28 cellular contexts compared by ENCODE assay signal in the genomic region with DNA sequence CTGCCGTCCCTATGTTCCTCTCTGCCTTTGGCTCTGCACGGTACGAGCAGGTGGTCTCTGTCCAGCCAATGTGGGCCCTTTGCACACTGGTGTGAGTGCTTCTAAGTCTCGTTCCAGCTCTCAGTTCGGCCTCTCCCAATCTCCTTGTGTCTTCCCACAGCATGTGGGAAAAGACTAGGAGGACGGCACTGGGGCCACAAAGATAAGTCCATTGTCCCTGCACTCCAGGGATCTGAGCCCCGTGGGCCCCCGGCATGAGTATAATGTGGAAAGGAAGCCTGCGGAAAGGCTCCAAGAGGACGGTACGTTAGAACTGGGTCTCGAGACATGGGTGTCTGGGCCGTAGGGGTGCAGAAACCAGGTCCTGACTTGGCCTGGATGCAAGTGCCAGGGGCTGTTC. TPM values are rescaled to one million over a fixed set of nuclear protein-coding genes. Genes with fewer than 3 reads are reported as not detected.
DNase-seq lines count a peak whose midpoint lies in the region; ATAC-seq and TF ChIP-seq lines count a peak whose summit lies in the region.
"Had no signal": no experiment of that assay in that cellular context is flagged by ENCODE, and none has a peak within 500 bp of the region (broad histone marks: within the 10 kb centered on the region; RNA-seq: fewer than 3 reads in every experiment).

No MANE protein-coding gene starts in this region.

- H3K4me2 ChIP-seq in skeletal muscle satellite cell (ENCODE audit: low read length), result no peak overlapping the region

- no peaks in the 10 kb centered on the region for H3K9me3 Mint-ChIP-seq in T-helper 2 cell treated with Interferon-gamma antibody and Interleukin-4, amounts not matched to agents 5 μg/mL and 100 μg/mL, for 36 hours
- H3K9me3 Mint-ChIP-seq in natural killer cell treated with Interleukin-12 subunit alpha and Interleukin-12 subunit beta and Interleukin-15 and Interleukin-18, amount 100 ng/mL, for 72 hours, result no peaks in the 10 kb centered on the region
- no peaks in the 10 kb centered on the region for H3K9me3 Mint-ChIP-seq in natural killer cell
- H3K9me3 Mint-ChIP-seq: activated CD4-positive, alpha-beta memory T cell treated with anti-CD3 and anti-CD28 coated beads for 36 hours; memory B cell; stimulated activated memory B cell treated with anti-CD40 and anti-IgM and Interleukin-4, amounts not matched to agents 10 μg/mL and 1 μg/mL and 100 μg/mL, for 72 hours; T-cell; WTC11 had no signal

- H3K9me3 ChIP-seq in skeletal muscle satellite cell (replicated peaks; ENCODE audit: low read length), result no peaks in the 10 kb centered on the region

- no peaks in the 10 kb centered on the region for H3K36me3 ChIP-seq in skeletal muscle satellite cell (ENCODE audit: insufficient read depth, low read length)

- no peak for DNase-seq in T-helper 2 cell treated with Interferon-gamma antibody and Interleukin-4, amounts not matched to agents 5 μg/mL and 100 μg/mL, for 36 hours (ENCODE audit: low spot score)
- DNase-seq in T-helper 2 cell (no peak), natural killer cell (no peak), mesenteric fat pad (ENCODE audit: low spot score) (peak; percentile 80), NOMO-1 (lab: John Stamatoyannopoulos, UW; ENCODE audit: unreplicated experiment in 2 of 2) (no peak)
- DNase-seq in natural killer cell treated with Interleukin-12 subunit alpha and Interleukin-12 subunit beta and Interleukin-15 and Interleukin-18, amount 100 ng/mL, for 72 hours (ENCODE audit: low spot score), result no peak
- DNase-seq: activated gamma-delta T cell treated with Interleukin-2 at 50 U/mL for 16 hours, Calu3, GOT3, NCI-H1092, NCI-H1694 treated with DMSO at 0.1 percent for 48 hours, NCI-H2171, NCI-H82, nucleus accumbens, RPMI8226, T-cell had no signal

- ATAC-seq in natural killer cell treated with Interleukin-12 subunit alpha and Interleukin-12 subunit beta and Interleukin-15 and Interleukin-18, amount 100 ng/mL, for 72 hours, result no peak
- ATAC-seq in natural killer cell (no peak), GM21619 (IDR thresholded peaks at IDR 0.05; ENCODE audit: unreplicated experiment) (no peak)
- ATAC-seq: esophagus mucosa, left lobe of liver, T-cell, WTC11 had no signal

- H3K27ac Mint-ChIP-seq in T-helper 2 cell treated with Interferon-gamma antibody and Interleukin-4, amounts not matched to agents 5 μg/mL and 100 μg/mL, for 36 hours, result peak overlapping the region; percentile 5
- H3K27ac Mint-ChIP-seq in natural killer cell treated with Interleukin-12 subunit alpha and Interleukin-12 subunit beta and Interleukin-15 and Interleukin-18, amount 100 ng/mL, for 72 hours, result peak overlapping the region; percentile 8 to 68
- no peak overlapping the region for H3K27ac Mint-ChIP-seq in natural killer cell
- H3K27ac Mint-ChIP-seq: activated CD4-positive, alpha-beta memory T cell treated with anti-CD3 and anti-CD28 coated beads for 36 hours; memory B cell; stimulated activated memory B cell treated with anti-CD40 and anti-IgM and Interleukin-4, amounts not matched to agents 10 μg/mL and 1 μg/mL and 100 μg/mL, for 72 hours; WTC11 had no signal

- H3K4me3 ChIP-seq in skeletal muscle satellite cell (ENCODE audit: low read length), result no peak overlapping the region
- H3K4me3 ChIP-seq: skin epidermis had no signal

- TF ChIP-seq CTCF in natural killer cell (IDR thresholded peaks at IDR 0.05), result no peak

- H3K4me1 ChIP-seq in skeletal muscle satellite cell (ENCODE audit: control insufficient read depth, insufficient read depth, low read length), result peaks cover 38% of the 10 kb centered on the region

- intact Hi-C loops in natural killer cell (cut with micrococcal nuclease), result no loop called here

- no peak overlapping the region for H3K4me3 Mint-ChIP-seq in T-helper 2 cell treated with Interferon-gamma antibody and Interleukin-4, amounts not matched to agents 5 μg/mL and 100 μg/mL, for 36 hours
- peak overlapping the region; percentile 47 for H3K4me3 Mint-ChIP-seq in natural killer cell treated with Interleukin-12 subunit alpha and Interleukin-12 subunit beta and Interleukin-15 and Interleukin-18, amount 100 ng/mL, for 72 hours
- no peak overlapping the region for H3K4me3 Mint-ChIP-seq in natural killer cell
- H3K4me3 Mint-ChIP-seq: activated CD4-positive, alpha-beta memory T cell treated with anti-CD3 and anti-CD28 coated beads for 36 hours; memory B cell; stimulated activated memory B cell treated with anti-CD40 and anti-IgM and Interleukin-4, amounts not matched to agents 10 μg/mL and 1 μg/mL and 100 μg/mL, for 72 hours; T-cell; WTC11 had no signal

- H3K4me1 Mint-ChIP-seq in T-helper 2 cell treated with Interferon-gamma antibody and Interleukin-4, amounts not matched to agents 5 μg/mL and 100 μg/mL, for 36 hours (ENCODE audit: low read depth), result peaks cover 14% of the 10 kb centered on the region
- peaks cover 31 to 36% of the 10 kb centered on the region in 2 donors for H3K4me1 Mint-ChIP-seq in natural killer cell treated with Interleukin-12 subunit alpha and Interleukin-12 subunit beta and Interleukin-15 and Interleukin-18, amount 100 ng/mL, for 72 hours (ENCODE audit: low read depth in 2 of 2)
- peaks cover 29 to 32% of the 10 kb centered on the region in 2 donors for H3K4me1 Mint-ChIP-seq in natural killer cell
- H3K4me1 Mint-ChIP-seq: WTC11 had no signal

- no peaks in the 10 kb centered on the region for H3K27me3 Mint-ChIP-seq in T-helper 2 cell treated with Interferon-gamma antibody and Interleukin-4, amounts not matched to agents 5 μg/mL and 100 μg/mL, for 36 hours (ENCODE audit: low read depth)
- H3K27me3 Mint-ChIP-seq in natural killer cell treated with Interleukin-12 subunit alpha and Interleukin-12 subunit beta and Interleukin-15 and Interleukin-18, amount 100 ng/mL, for 72 hours, result peaks cover 6 to 7% of the 10 kb centered on the region in 2 donors
- peaks cover 3 to 24% of the 10 kb centered on the region in 2 donors for H3K27me3 Mint-ChIP-seq in natural killer cell (ENCODE audit: low read depth in 2 of 2)
- H3K27me3 Mint-ChIP-seq: activated CD4-positive, alpha-beta memory T cell treated with anti-CD3 and anti-CD28 coated beads for 36 hours; memory B cell; stimulated activated memory B cell treated with anti-CD40 and anti-IgM and Interleukin-4, amounts not matched to agents 10 μg/mL and 1 μg/mL and 100 μg/mL, for 72 hours; T-cell had no signal

- H3K27me3 ChIP-seq in skeletal muscle satellite cell (ENCODE audit: control insufficient read depth, insufficient read depth, low read length), result no peaks in the 10 kb centered on the region

- H3K36me3 Mint-ChIP-seq in T-helper 2 cell treated with Interferon-gamma antibody and Interleukin-4, amounts not matched to agents 5 μg/mL and 100 μg/mL, for 36 hours (ENCODE audit: low read depth), result no peaks in the 10 kb centered on the region
- H3K36me3 Mint-ChIP-seq in natural killer cell treated with Interleukin-12 subunit alpha and Interleukin-12 subunit beta and Interleukin-15 and Interleukin-18, amount 100 ng/mL, for 72 hours, result no peaks in the 10 kb centered on the region
- no peaks in the 10 kb centered on the region for H3K36me3 Mint-ChIP-seq in natural killer cell
- H3K36me3 Mint-ChIP-seq: activated CD4-positive, alpha-beta memory T cell treated with anti-CD3 and anti-CD28 coated beads for 36 hours; memory B cell; stimulated activated memory B cell treated with anti-CD40 and anti-IgM and Interleukin-4, amounts not matched to agents 10 μg/mL and 1 μg/mL and 100 μg/mL, for 72 hours; T-cell; WTC11 had no signal

- peak overlapping the region; percentile 62 for H3K9ac ChIP-seq in skeletal muscle satellite cell (ENCODE audit: low read depth, low read length)

RNA-seq across cellular contexts. Expression of a gene that starts 16.4 kb away (rescaled TPM):
- not detected for total RNA-seq in natural killer cell treated with Interleukin-12 subunit alpha and Interleukin-12 subunit beta and Interleukin-15 and Interleukin-18, amount 100 ng/mL, for 72 hours
- total RNA-seq in natural killer cell, result 1 to 10 TPM in 2 of 3 donors, not detected in 1; 1.1 to 1.2 TPM
- 31.4 TPM for total RNA-seq in mesenteric fat pad
- 6.8 and 28.4 TPM in 2 replicates for total RNA-seq in skeletal muscle satellite cell (2012; rRNA removed)
- total RNA-seq: dermis blood vessel endothelial cell, SK-MEL-5, temporal lobe had no signal

Comparison
In these comparisons a context has a peak if more than half of its experiments do, and no peak if none do; other contexts are left out.
1. H3K27ac Mint-ChIP-seq: peak in T-helper 2 cell treated with Interferon-gamma antibody and Interleukin-4, amounts not matched to agents 5 μg/mL and 100 μg/mL, for 36 hours (single experiment) and natural killer cell treated with Interleukin-12 subunit alpha and Interleukin-12 subunit beta and Interleukin-15 and Interleukin-18, amount 100 ng/mL, for 72 hours (2 of 2); none in natural killer cell (0 of 2).
2. RNA of a gene that starts 16.4 kb away (total RNA-seq): 31.4 TPM in mesenteric fat pad (single experiment); 1.1 to 1.2 TPM in natural killer cell and not detected in natural killer cell treated with Interleukin-12 subunit alpha and Interleukin-12 subunit beta and Interleukin-15 and Interleukin-18, amount 100 ng/mL, for 72 hours; every median in the first group is over 10 times any median in the second.